In the genomic region with DNA sequence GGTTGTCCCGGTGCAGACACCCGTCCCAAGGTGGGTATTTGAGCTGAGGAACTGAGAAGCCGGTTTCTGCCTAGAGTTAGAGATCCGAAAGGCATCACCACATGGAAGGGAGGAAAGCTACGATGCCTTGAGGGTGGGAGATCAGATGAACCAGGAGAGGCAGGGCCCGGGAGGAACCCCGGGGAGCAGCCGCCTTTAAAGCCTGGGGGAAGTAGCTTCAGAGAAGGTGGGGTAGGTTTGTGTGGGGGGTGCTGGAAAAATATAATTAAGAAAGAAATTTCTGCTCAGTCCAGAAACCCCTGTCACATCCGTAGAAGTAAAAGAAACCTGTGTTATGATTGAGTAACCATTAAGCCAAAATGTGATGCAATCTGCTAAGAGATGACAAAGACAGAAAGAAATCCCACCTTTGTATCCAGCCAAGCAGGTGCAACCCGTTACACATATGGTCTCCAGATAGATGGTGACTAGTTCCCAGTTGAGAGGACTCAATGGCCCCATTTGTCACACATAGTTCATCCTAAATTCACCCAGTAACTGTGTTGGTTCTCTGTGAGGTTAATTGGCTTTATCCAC, we compare ENCODE assay signal across 15 cellular contexts. TPM values are rescaled to one million over a fixed set of nuclear protein-coding genes. Genes with fewer than 3 reads are reported as not detected.
"Had no signal": no experiment of that assay in that cellular context is flagged by ENCODE, and none has a peak within 500 bp of the region (broad histone marks: within the 10 kb centered on the region; RNA-seq: fewer than 3 reads in every experiment).

No MANE protein-coding gene starts in this region.

RNA-seq across cellular contexts. Expression of gene PSG11, which starts 34.2 kb away (rescaled TPM):
- total RNA-seq: activated CD4-positive, alpha-beta memory T cell treated with anti-CD3 and anti-CD28 coated beads, Interleukin-2, amount 10 ng/mL, durations not matched to agents 7 days and 5 days; activated CD4-positive, alpha-beta T cell treated with anti-CD3 and anti-CD28 coated beads for 36 hours; activated CD4-positive, alpha-beta T cell treated with anti-CD3 and anti-CD28 coated beads, Interleukin-2, amount 10 ng/mL, durations not matched to agents 7 days and 5 days; activated CD8-positive, alpha-beta memory T cell treated with anti-CD3 and anti-CD28 coated beads, Interleukin-2, amount 10 ng/mL, durations not matched to agents 7 days and 5 days; activated CD8-positive, alpha-beta T cell treated with anti-CD3 and anti-CD28 coated beads, Interleukin-2, amount 10 ng/mL, durations not matched to agents 7 days and 5 days; activated naive CD8-positive, alpha-beta T cell treated with anti-CD3 and anti-CD28 coated beads, Interleukin-2, amount 10 ng/mL, durations not matched to agents 7 days and 5 days; activated T-helper 2 cell treated with anti-CD3 and anti-CD28 coated beads, Interferon-gamma antibody, Interleukin-2, Interleukin-4, amounts not matched to agents 10 μg/mL and 5 μg/mL and 100 μg/mL, durations not matched to agents 14 hours and 24 hours and 36 hours; ascending aorta; cardiac septum; cerebellum; T-helper 1 cell treated with Interleukin-12 subunit alpha and Interleukin-12 subunit beta and Interleukin-4 antibody, amounts not matched to agents 30 ng/mL and 1 ng/mL, for 36 hours; T-helper 2 cell treated with Interferon-gamma antibody and Interleukin-4, amounts not matched to agents 100 ng/mL and 5 ng/mL, for 36 hours; WTC11 had no signal
- polyA plus RNA-seq: adipose tissue had no signal

RNA-seq across cellular contexts. Expression of gene PSG7, which starts 55.1 kb away (rescaled TPM):
- total RNA-seq: activated CD4-positive, alpha-beta memory T cell treated with anti-CD3 and anti-CD28 coated beads, Interleukin-2, amount 10 ng/mL, durations not matched to agents 7 days and 5 days; activated CD4-positive, alpha-beta T cell treated with anti-CD3 and anti-CD28 coated beads for 36 hours; activated CD4-positive, alpha-beta T cell treated with anti-CD3 and anti-CD28 coated beads, Interleukin-2, amount 10 ng/mL, durations not matched to agents 7 days and 5 days; activated CD8-positive, alpha-beta memory T cell treated with anti-CD3 and anti-CD28 coated beads, Interleukin-2, amount 10 ng/mL, durations not matched to agents 7 days and 5 days; activated CD8-positive, alpha-beta T cell treated with anti-CD3 and anti-CD28 coated beads, Interleukin-2, amount 10 ng/mL, durations not matched to agents 7 days and 5 days; activated naive CD8-positive, alpha-beta T cell treated with anti-CD3 and anti-CD28 coated beads, Interleukin-2, amount 10 ng/mL, durations not matched to agents 7 days and 5 days; activated T-helper 2 cell treated with anti-CD3 and anti-CD28 coated beads, Interferon-gamma antibody, Interleukin-2, Interleukin-4, amounts not matched to agents 10 μg/mL and 5 μg/mL and 100 μg/mL, durations not matched to agents 14 hours and 24 hours and 36 hours; ascending aorta; cardiac septum; cerebellum; T-helper 1 cell treated with Interleukin-12 subunit alpha and Interleukin-12 subunit beta and Interleukin-4 antibody, amounts not matched to agents 30 ng/mL and 1 ng/mL, for 36 hours; T-helper 17 cell; T-helper 2 cell treated with Interferon-gamma antibody and Interleukin-4, amounts not matched to agents 100 ng/mL and 5 ng/mL, for 36 hours; WTC11 had no signal
- polyA plus RNA-seq: adipose tissue had no signal
